8 cellular contexts compared by ENCODE assay signal in genomic region chr3:194070634-194071409, GRCh38.
A peak's percentile ranks its signal among the peaks of the same experiment; 100 is the strongest.
DNase-seq lines count a peak whose midpoint lies in the region; ATAC-seq, FAIRE-seq and TF ChIP-seq lines count a peak whose summit lies in the region.

No MANE protein-coding gene starts in this region.

- peaks cover 30% of the 10 kb centered on the region for H3K4me1 ChIP-seq in A549
- H3K4me1 ChIP-seq in left lung, result peaks cover 4 to 34% of the 10 kb centered on the region in 2 donors

- TF ChIP-seq EP300 in A549 (IDR thresholded peaks at IDR 0.05), result peak; percentile 32 to 37; a peak in 1 of 5 replicates

- H3K36me3 ChIP-seq in left lung, result no peaks in the 10 kb centered on the region

- peaks cover 0 to 27% of the 10 kb centered on the region in 2 donors for H3K27me3 ChIP-seq in left lung

- H3K27ac ChIP-seq in A549 (peak overlapping the region; percentile 97 to 98), coronary artery (peak overlapping the region; percentile 25 to 69), left lung (peak overlapping the region; percentile 37 to 79)

- no peak for TF ChIP-seq CTCF in A549 (IDR thresholded peaks at IDR 0.05)
- TF ChIP-seq CTCF in coronary artery (IDR thresholded peaks at IDR 0.05), result no peak
- no peak for TF ChIP-seq CTCF in left lung (IDR thresholded peaks at IDR 0.05)

- intact Hi-C loops in left lung (cut with DNase I), result no loop called here

- POLR2A ChIA-PET in A549 (lab: Yijun Ruan, JAX), result interaction anchor here (0.8 to 1.7 kb wide), 7 partner anchors 18 to 290 kb away, joined by 3 to 19 read pairs (median 3); partner anchors contain the start of gene HES1

- H3K4me3 ChIP-seq in A549 (peak overlapping the region; percentile 55), coronary artery (peak overlapping the region; percentile 67), left lung (peak overlapping the region; percentile 30 to 41)

- ATAC-seq in A549 (peak; percentile 78 to 80), HG02943 (IDR thresholded peaks at IDR 0.05; ENCODE audit: low read depth, unreplicated experiment) (peak; percentile 85), left lung (peak; percentile 83)

- TF ChIP-seq POLR2A in A549 (IDR thresholded peaks at IDR 0.05; ENCODE audit: low read length), result no peak

- FAIRE-seq in A549 (lab: Jason Lieb, UNC) (no peak), GM18507 (lab: Jason Lieb, UNC) (peak; percentile 89)

- 0% methylated on average over 4 of the region's 84 CpGs for WGBS in A549 (ENCODE audit: missing lambda C conversion rate)

- peak; percentile 58 to 84 for DNase-seq in A549 (ENCODE audit: low read depth in 1 of 2, low spot score in 1 of 2)
- peak; percentile 88 for DNase-seq in GM18507 (ENCODE audit: extremely low spot score, insufficient read length, low read depth)
- peak; percentile 85 to 92 for DNase-seq in NCI-H2081 (lab: John Stamatoyannopoulos, UW)
- DNase-seq in activated CD4-positive, alpha-beta T cell treated with anti-CD3 and anti-CD28 coated beads for 1 hour, result peak; percentile 39
- peak; percentile 91 for DNase-seq in coronary artery (ENCODE audit: low spot score)
- DNase-seq in left lung, result peak; percentile 86 to 95
- DNase-seq in stimulated activated CD4-positive, alpha-beta T cell treated with anti-CD3 and anti-CD28 coated beads, Interleukin-2, amount 100 ng/mL, for 24 hours, result peak; percentile 67 to 83

- TF ChIP-seq RAD21 in A549 (conservative IDR thresholded peaks at IDR 0.05 in 1 of 2, IDR thresholded peaks at IDR 0.05 in 1 of 2), result no peak; a peak in 1 of 5 replicates

- H3K4me2 ChIP-seq in A549, result peak overlapping the region; percentile 93

- CTCF ChIA-PET in A549 (lab: Yijun Ruan, JAX), result interaction anchor here (0.6 to 1.9 kb wide), 6 partner anchors 11 to 418 kb away, joined by 3 to 6 read pairs (median 4); no protein-coding TSS in a partner anchor

- H3K9me3 ChIP-seq in A549 (0 out of 3 replicates have a peak, but pooled peaks cover 12% of the 10 kb centered on the region), left lung (no peaks in the 10 kb centered on the region)

TF ChIP-seq in A549, 52 proteins besides CTCF, POLR2A, EP300 and RAD21 (continues in another document):
- no peak for TF ChIP-seq TFCP2L1 (CRISPR knock-in tag; IDR thresholded peaks at IDR 0.05)
- TF ChIP-seq EHF (CRISPR knock-in tag; IDR thresholded peaks at IDR 0.05), result peak; percentile 67; the same call in 1 of the 2 replicates
- TF ChIP-seq RARB (CRISPR knock-in tag; IDR thresholded peaks at IDR 0.05), result no peak
- no peak for TF ChIP-seq FOSL2 (IDR thresholded peaks at IDR 0.05)
- peak; percentile 71 for TF ChIP-seq FOSL2 (CRISPR knock-in tag; IDR thresholded peaks at IDR 0.05)
- TF ChIP-seq PHF8 (IDR thresholded peaks at IDR 0.05; ENCODE audit: borderline replicate concordance, low read depth), result no peak
- TF ChIP-seq HDAC2 (IDR thresholded peaks at IDR 0.05), result no peak
- TF ChIP-seq HOXB13 (CRISPR knock-in tag; IDR thresholded peaks at IDR 0.05; ENCODE audit: low read depth), result 0 out of 2 replicates have a peak, but pooled peaks have one; percentile 64
- TF ChIP-seq SMC3 (IDR thresholded peaks at IDR 0.05), result peak; percentile 35; the same call in 2 of the 3 replicates
- TF ChIP-seq, protein P1, sequence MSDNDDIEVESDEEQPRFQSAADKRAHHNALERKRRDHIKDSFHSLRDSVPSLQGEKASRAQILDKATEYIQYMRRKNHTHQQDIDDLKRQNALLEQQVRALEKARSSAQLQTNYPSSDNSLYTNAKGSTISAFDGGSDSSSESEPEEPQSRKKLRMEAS (IDR thresholded peaks at IDR 0.05), result peak; percentile 95
- TF ChIP-seq FOXS1 (CRISPR knock-in tag; IDR thresholded peaks at IDR 0.05), result no peak
- no peak for TF ChIP-seq ESRRA (IDR thresholded peaks at IDR 0.05; ENCODE audit: borderline replicate concordance, low read length)
- TF ChIP-seq NPAS2 (CRISPR knock-in tag; IDR thresholded peaks at IDR 0.05; ENCODE audit: borderline replicate concordance), result no peak
- TF ChIP-seq ELK1 (IDR thresholded peaks at IDR 0.05; ENCODE audit: low read depth, low read length), result no peak
- TF ChIP-seq ZFP36 (IDR thresholded peaks at IDR 0.05; ENCODE audit: borderline replicate concordance, partially characterized antibody), result no peak
- TF ChIP-seq, protein P2, sequence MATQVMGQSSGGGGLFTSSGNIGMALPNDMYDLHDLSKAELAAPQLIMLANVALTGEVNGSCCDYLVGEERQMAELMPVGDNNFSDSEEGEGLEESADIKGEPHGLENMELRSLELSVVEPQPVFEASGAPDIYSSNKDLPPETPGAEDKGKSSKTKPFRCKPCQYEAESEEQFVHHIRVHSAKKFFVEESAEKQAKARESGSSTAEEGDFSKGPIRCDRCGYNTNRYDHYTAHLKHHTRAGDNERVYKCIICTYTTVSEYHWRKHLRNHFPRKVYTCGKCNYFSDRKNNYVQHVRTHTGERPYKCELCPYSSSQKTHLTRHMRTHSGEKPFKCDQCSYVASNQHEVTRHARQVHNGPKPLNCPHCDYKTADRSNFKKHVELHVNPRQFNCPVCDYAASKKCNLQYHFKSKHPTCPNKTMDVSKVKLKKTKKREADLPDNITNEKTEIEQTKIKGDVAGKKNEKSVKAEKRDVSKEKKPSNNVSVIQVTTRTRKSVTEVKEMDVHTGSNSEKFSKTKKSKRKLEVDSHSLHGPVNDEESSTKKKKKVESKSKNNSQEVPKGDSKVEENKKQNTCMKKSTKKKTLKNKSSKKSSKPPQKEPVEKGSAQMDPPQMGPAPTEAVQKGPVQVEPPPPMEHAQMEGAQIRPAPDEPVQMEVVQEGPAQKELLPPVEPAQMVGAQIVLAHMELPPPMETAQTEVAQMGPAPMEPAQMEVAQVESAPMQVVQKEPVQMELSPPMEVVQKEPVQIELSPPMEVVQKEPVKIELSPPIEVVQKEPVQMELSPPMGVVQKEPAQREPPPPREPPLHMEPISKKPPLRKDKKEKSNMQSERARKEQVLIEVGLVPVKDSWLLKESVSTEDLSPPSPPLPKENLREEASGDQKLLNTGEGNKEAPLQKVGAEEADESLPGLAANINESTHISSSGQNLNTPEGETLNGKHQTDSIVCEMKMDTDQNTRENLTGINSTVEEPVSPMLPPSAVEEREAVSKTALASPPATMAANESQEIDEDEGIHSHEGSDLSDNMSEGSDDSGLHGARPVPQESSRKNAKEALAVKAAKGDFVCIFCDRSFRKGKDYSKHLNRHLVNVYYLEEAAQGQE (IDR thresholded peaks at IDR 0.05), result no peak
- no peak for TF ChIP-seq MAFK (IDR thresholded peaks at IDR 0.05; ENCODE audit: partially characterized antibody)
- peak; percentile 98 for TF ChIP-seq E2F6 (IDR thresholded peaks at IDR 0.05; ENCODE audit: borderline replicate concordance, low read depth)
- no peak for TF ChIP-seq EHMT2 (IDR thresholded peaks at IDR 0.05; ENCODE audit: low read depth)
- TF ChIP-seq HOXA7 (CRISPR knock-in tag; IDR thresholded peaks at IDR 0.05), result no peak
- no peak for TF ChIP-seq TP53 (CRISPR knock-in tag; IDR thresholded peaks at IDR 0.05)
- TF ChIP-seq HEYL (CRISPR knock-in tag; IDR thresholded peaks at IDR 0.05), result 0 out of 2 replicates have a peak, but pooled peaks have one; percentile 60
- no peak for TF ChIP-seq CEBPB (IDR thresholded peaks at IDR 0.05)
- no peak for TF ChIP-seq MYC (IDR thresholded peaks at IDR 0.05; ENCODE audit: borderline replicate concordance, low read length)
- TF ChIP-seq HES2 (IDR thresholded peaks at IDR 0.05), result no peak
- TF ChIP-seq CHD4 (IDR thresholded peaks at IDR 0.05; ENCODE audit: borderline replicate concordance), result no peak
- TF ChIP-seq JUN (IDR thresholded peaks at IDR 0.05), result peak in 1 of 2 experiments; percentile 73; a peak in 3 of 5 replicates
- no peak for TF ChIP-seq JUNB (IDR thresholded peaks at IDR 0.05)
- TF ChIP-seq ZC3H11A (IDR thresholded peaks at IDR 0.05), result no peak
- no peak for TF ChIP-seq ZNF302 (CRISPR knock-in tag; IDR thresholded peaks at IDR 0.05)
- TF ChIP-seq HOXB5 (CRISPR knock-in tag; IDR thresholded peaks at IDR 0.05), result peak; percentile 55; the same call in 1 of the 2 replicates
- TF ChIP-seq, protein P3, sequence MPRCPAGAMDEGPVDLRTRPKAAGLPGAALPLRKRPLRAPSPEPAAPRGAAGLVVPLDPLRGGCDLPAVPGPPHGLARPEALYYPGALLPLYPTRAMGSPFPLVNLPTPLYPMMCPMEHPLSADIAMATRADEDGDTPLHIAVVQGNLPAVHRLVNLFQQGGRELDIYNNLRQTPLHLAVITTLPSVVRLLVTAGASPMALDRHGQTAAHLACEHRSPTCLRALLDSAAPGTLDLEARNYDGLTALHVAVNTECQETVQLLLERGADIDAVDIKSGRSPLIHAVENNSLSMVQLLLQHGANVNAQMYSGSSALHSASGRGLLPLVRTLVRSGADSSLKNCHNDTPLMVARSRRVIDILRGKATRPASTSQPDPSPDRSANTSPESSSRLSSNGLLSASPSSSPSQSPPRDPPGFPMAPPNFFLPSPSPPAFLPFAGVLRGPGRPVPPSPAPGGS (IDR thresholded peaks at IDR 0.05), result no peak; the same call in 2 of the 3 replicates
- no peak for TF ChIP-seq KDM1A (IDR thresholded peaks at IDR 0.05; ENCODE audit: low read depth)

Comparison
In these comparisons a context has a peak if more than half of its experiments do, and no peak if none do; other contexts are left out.
1. Peak in every context shown above with its lines: DNase-seq, ATAC-seq, H3K4me3 ChIP-seq and H3K27ac ChIP-seq.
2. DNase-seq: peak in every context shown above with its lines; median percentile 91 in coronary artery; 90 in left lung; 88 in NCI-H2081; 88 in GM18507; 75 in stimulated activated CD4-positive, alpha-beta T cell treated with anti-CD3 and anti-CD28 coated beads, Interleukin-2, amount 100 ng/mL, for 24 hours; 71 in A549; 39 in activated CD4-positive, alpha-beta T cell treated with anti-CD3 and anti-CD28 coated beads for 1 hour.
3. H3K27ac ChIP-seq: peak in every context shown above with its lines; median percentile 98 in A549; 58 in left lung; 47 in coronary artery.